In the genomic region with DNA sequence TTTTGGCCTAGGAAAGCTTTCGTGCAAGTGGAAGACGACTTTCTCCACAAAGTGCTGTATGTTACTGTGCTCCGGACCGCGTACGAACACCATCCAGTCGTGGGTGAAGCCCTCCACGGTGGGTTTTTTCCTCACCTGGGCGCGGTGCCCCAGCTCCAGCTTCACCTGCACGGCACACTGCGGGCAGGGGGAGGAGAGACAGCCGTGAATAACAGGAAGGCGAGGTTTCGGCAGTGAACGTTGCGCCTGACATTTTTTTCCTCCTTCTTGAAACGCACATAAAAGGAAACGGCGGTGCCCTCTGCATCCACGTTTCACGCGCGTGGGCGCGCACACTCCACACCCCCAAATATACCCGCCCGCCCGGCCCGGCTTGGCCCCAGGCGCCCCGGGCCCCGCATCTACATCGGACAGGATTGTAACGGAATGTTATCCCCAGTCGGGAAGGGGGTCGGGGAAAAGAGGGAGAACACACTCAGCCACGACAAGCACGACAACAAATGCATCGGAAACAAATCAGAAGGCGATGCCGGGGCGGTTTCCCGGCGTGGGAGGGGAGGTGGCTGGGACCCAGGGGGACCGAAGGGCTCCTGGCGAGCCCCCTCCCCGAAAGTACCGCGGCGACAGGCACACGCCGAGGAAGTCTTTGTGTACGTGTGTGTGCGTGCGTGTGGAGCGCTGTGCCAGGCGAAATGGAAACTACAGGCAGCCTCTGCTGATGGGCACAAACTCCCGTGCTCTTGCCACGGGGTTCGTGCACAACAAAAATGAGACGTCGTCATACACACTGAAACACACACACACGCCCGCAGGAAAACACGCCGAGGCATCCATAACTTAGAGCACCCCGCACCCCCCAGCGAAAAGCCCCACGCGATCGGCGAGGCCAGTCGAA, we compare ENCODE assay signal across 8 cellular contexts. TPM values are rescaled to one million over a fixed set of nuclear protein-coding genes. Genes with fewer than 3 reads are reported as not detected.
A peak's percentile ranks its signal among the peaks of the same experiment; 100 is the strongest.
DNase-seq lines count a peak whose midpoint lies in the region; ATAC-seq and TF ChIP-seq lines count a peak whose summit lies in the region.

No MANE protein-coding gene starts in this region.

- H3K4me1 ChIP-seq in subcutaneous abdominal adipose tissue (ENCODE audit: control insufficient read depth in 5 of 5, insufficient read depth in 5 of 5, low read length in 5 of 5) = peaks cover 2 to 48% (median 35%) of the 10 kb centered on the region in 5 donors

- peak overlapping the region; percentile 78 to 81 for H3K27ac Mint-ChIP-seq in natural killer cell treated with Interleukin-12 subunit alpha and Interleukin-12 subunit beta and Interleukin-15 and Interleukin-18, amount 100 ng/mL, for 72 hours

- no peaks in the 10 kb centered on the region for H3K9me3 Mint-ChIP-seq in natural killer cell treated with Interleukin-12 subunit alpha and Interleukin-12 subunit beta and Interleukin-15 and Interleukin-18, amount 100 ng/mL, for 72 hours

- H3K36me3 ChIP-seq in subcutaneous abdominal adipose tissue (ENCODE audit: control insufficient read depth in 5 of 5, insufficient read depth in 5 of 5, low read length in 5 of 5) = no peaks in the 10 kb centered on the region

- DNase-seq in DMS53 (lab: John Stamatoyannopoulos, UW) (peak; percentile 60), NCI-H345 (lab: John Stamatoyannopoulos, UW) (peak; percentile 38), activated T-helper 1 cell treated with Interleukin-2 at 50 U/mL for 16 hours (ENCODE audit: low read depth) (peak; percentile 46), fibroblast of mammary gland (ENCODE audit: low read depth) (peak; percentile 27), DMS153 (lab: John Stamatoyannopoulos, UW) (no peak)
- DNase-seq in natural killer cell treated with Interleukin-12 subunit alpha and Interleukin-12 subunit beta and Interleukin-15 and Interleukin-18, amount 100 ng/mL, for 72 hours (ENCODE audit: low spot score) = peak; percentile 71

- peaks cover 35 to 42% of the 10 kb centered on the region in 2 donors for H3K4me1 Mint-ChIP-seq in natural killer cell treated with Interleukin-12 subunit alpha and Interleukin-12 subunit beta and Interleukin-15 and Interleukin-18, amount 100 ng/mL, for 72 hours (ENCODE audit: low read depth in 2 of 2)

- no peak for TF ChIP-seq CTCF in fibroblast of mammary gland (conservative IDR thresholded peaks at IDR 0.05; ENCODE audit: control insufficient read depth, insufficient read depth, low read depth, low read length)

- no peaks in the 10 kb centered on the region for H3K9me3 ChIP-seq in subcutaneous abdominal adipose tissue (ENCODE audit: control insufficient read depth in 5 of 5, low read length in 5 of 5)

- no peaks in the 10 kb centered on the region for H3K27me3 ChIP-seq in subcutaneous abdominal adipose tissue (ENCODE audit: control insufficient read depth in 5 of 5, insufficient read depth in 4 of 5, low read length in 5 of 5)

- no peaks in the 10 kb centered on the region for H3K27me3 Mint-ChIP-seq in natural killer cell treated with Interleukin-12 subunit alpha and Interleukin-12 subunit beta and Interleukin-15 and Interleukin-18, amount 100 ng/mL, for 72 hours

- H3K9ac ChIP-seq in subcutaneous abdominal adipose tissue (ENCODE audit: low read length in 5 of 5) = peak overlapping the region; percentile 16 to 79 (median 76)

- no peaks in the 10 kb centered on the region for H3K36me3 Mint-ChIP-seq in natural killer cell treated with Interleukin-12 subunit alpha and Interleukin-12 subunit beta and Interleukin-15 and Interleukin-18, amount 100 ng/mL, for 72 hours

- H3K4me3 ChIP-seq in fibroblast of mammary gland (ENCODE audit: control insufficient read depth, low read depth, low read length) = peak overlapping the region; percentile 82
- H3K4me3 ChIP-seq in subcutaneous abdominal adipose tissue (ENCODE audit: low read depth in 1 of 5, low read length in 5 of 5) = peak overlapping the region; percentile 94 to 99 (median 97)

- H3K27ac ChIP-seq in subcutaneous abdominal adipose tissue (ENCODE audit: low read depth, low read length) = peak overlapping the region; percentile 82

- no peak for ATAC-seq in natural killer cell treated with Interleukin-12 subunit alpha and Interleukin-12 subunit beta and Interleukin-15 and Interleukin-18, amount 100 ng/mL, for 72 hours
- no peak for ATAC-seq in HG02798 (IDR thresholded peaks at IDR 0.05; ENCODE audit: poor library complexity, unreplicated experiment)

- peak overlapping the region; percentile 97 for H3K4me3 Mint-ChIP-seq in natural killer cell treated with Interleukin-12 subunit alpha and Interleukin-12 subunit beta and Interleukin-15 and Interleukin-18, amount 100 ng/mL, for 72 hours

RNA-seq across cellular contexts. Expression of a gene that starts 1.4 kb away (rescaled TPM):
- total RNA-seq in natural killer cell treated with Interleukin-12 subunit alpha and Interleukin-12 subunit beta and Interleukin-15 and Interleukin-18, amount 100 ng/mL, for 72 hours = 10 to 100 TPM; 15.7 to 29.7 TPM
